In genomic region chr13:46622918-46623256, GRCh38 we compare ENCODE assay signal across 11 cellular contexts.
DNase-seq lines count a peak whose midpoint lies in the region; ATAC-seq and TF ChIP-seq lines count a peak whose summit lies in the region.
"Had no signal": no experiment of that assay in that cellular context is flagged by ENCODE, and none has a peak within 500 bp of the region (broad histone marks: within the 10 kb centered on the region; RNA-seq: fewer than 3 reads in every experiment).

No MANE protein-coding gene starts in this region.

- H3K4me1 Mint-ChIP-seq in CD8-positive, alpha-beta T cell (ENCODE audit: low read depth), result peaks cover 78% of the 10 kb centered on the region

- H3K27ac Mint-ChIP-seq in CD8-positive, alpha-beta T cell, result no peak overlapping the region

- TF ChIP-seq POLR2A in adrenal gland (IDR thresholded peaks at IDR 0.05), result no peak

- H3K4me3 ChIP-seq in adrenal gland (no peak overlapping the region), upper lobe of right lung (no peak overlapping the region), PC-9 (no peak overlapping the region)
- H3K4me3 ChIP-seq in CD8-positive, alpha-beta T cell (ENCODE audit: low read depth, low read length), result no peak overlapping the region
- H3K4me3 ChIP-seq: cardiac muscle cell, upper lobe of left lung had no signal

- H3K27me3 Mint-ChIP-seq in CD8-positive, alpha-beta T cell (ENCODE audit: low read depth), result no peaks in the 10 kb centered on the region

- no peak overlapping the region for H3K4me2 ChIP-seq in PC-9

- POLR2A ChIA-PET in PC-9 (lab: Charles Lee; ENCODE audit: unreplicated experiment), result interaction anchor here (0.8 kb wide), 1 partner anchor 31 kb away, joined by 6 read pairs; no protein-coding TSS in a partner anchor
- POLR2A ChIA-PET in CD8-positive, alpha-beta T cell (lab: Charles Lee), result interaction anchor here (1.0 kb wide), 1 partner anchor 27 kb away, joined by 3 read pairs; no protein-coding TSS in a partner anchor

- TF ChIP-seq CTCF in adrenal gland (IDR thresholded peaks at IDR 0.05) (no peak), upper lobe of right lung (IDR thresholded peaks at IDR 0.05) (no peak), PC-9 (conservative IDR thresholded peaks at IDR 0.05) (no peak)
- no peak for TF ChIP-seq CTCF in CD8-positive, alpha-beta T cell (IDR thresholded peaks at IDR 0.05)

- CTCF ChIA-PET in PC-9 (lab: Charles Lee), result no interaction called here
- CTCF ChIA-PET in CD8-positive, alpha-beta T cell (lab: Charles Lee), result no interaction called here

- H3K4me1 ChIP-seq in adrenal gland (replicated peaks in 1 of 2) (peaks cover 0 to 17% of the 10 kb centered on the region in 2 donors), upper lobe of right lung (peaks cover 31% of the 10 kb centered on the region), PC-9 (replicated peaks; ENCODE audit: insufficient read depth) (no peaks in the 10 kb centered on the region)
- peaks cover 19% of the 10 kb centered on the region for H3K4me1 ChIP-seq in CD8-positive, alpha-beta T cell (ENCODE audit: insufficient read depth, low read length)

- peak; percentile 40 for DNase-seq in NCI-H345 (lab: John Stamatoyannopoulos, UW)
- DNase-seq in NCI-H345 treated with DMSO at 0.1 percent for 48 hours (lab: John Stamatoyannopoulos, UW; ENCODE audit: unreplicated experiment), result no peak
- peak; percentile 64 to 84 (median 74) for DNase-seq in adrenal gland
- DNase-seq in inferior parietal cortex (ENCODE audit: extremely low spot score), result peak; percentile 66
- DNase-seq in upper lobe of right lung, result no peak
- DNase-seq in PC-9, result no peak
- DNase-seq in HPDE6-E6E7 (ENCODE audit: extremely low spot score), result no peak
- DNase-seq in CD8-positive, alpha-beta T cell, result no peak
- DNase-seq: upper lobe of left lung had no signal

- H2AFZ ChIP-seq in PC-9, result no peak overlapping the region

- no peaks in the 10 kb centered on the region for H3K9me3 Mint-ChIP-seq in CD8-positive, alpha-beta T cell

- H4K20me1 ChIP-seq in PC-9 (ENCODE audit: insufficient read depth), result peaks cover 8% of the 10 kb centered on the region; the same call in 1 of the 2 replicates

- H3K79me2 ChIP-seq in PC-9 (ENCODE audit: low read depth), result 0 out of 2 replicates have a peak, but pooled peaks cover 8% of the 10 kb centered on the region

- H3K4me3 Mint-ChIP-seq in CD8-positive, alpha-beta T cell, result no peak overlapping the region

- ATAC-seq in upper lobe of right lung, result peak; percentile 16
- ATAC-seq in CD8-positive, alpha-beta T cell, result no peak
- ATAC-seq: HCT116 had no signal

- no peaks in the 10 kb centered on the region for H3F3A ChIP-seq in PC-9 (ENCODE audit: insufficient read depth, low read depth)

- no peak overlapping the region for H3K27ac ChIP-seq in adrenal gland
- H3K27ac ChIP-seq in upper lobe of right lung, result no peak overlapping the region
- no peak overlapping the region for H3K27ac ChIP-seq in PC-9
- H3K27ac ChIP-seq in CD8-positive, alpha-beta T cell (ENCODE audit: low read depth, low read length), result no peak overlapping the region
- H3K27ac ChIP-seq: cardiac muscle cell, upper lobe of left lung had no signal

- 2 to 20% (median 13%) methylated on average over 3 of the region's 3 CpGs for WGBS in adrenal gland, 4 donors

- H3K36me3 ChIP-seq in adrenal gland (replicated peaks in 1 of 2) (no peaks in the 10 kb centered on the region), upper lobe of right lung (no peaks in the 10 kb centered on the region), PC-9 (ENCODE audit: low read depth) (no peaks in the 10 kb centered on the region)
- no peaks in the 10 kb centered on the region for H3K36me3 ChIP-seq in CD8-positive, alpha-beta T cell (ENCODE audit: insufficient read depth, low read length)
- H3K36me3 ChIP-seq: cardiac muscle cell, upper lobe of left lung had no signal

- no TSS peak for BruUV-seq in PC-9 (replicated peaks; lab: Mats Ljungman, UMichigan)

- intact Hi-C loops in adrenal gland (cut with DNase I), result no loop called here
- intact Hi-C loops in upper lobe of right lung (cut with DNase I), result no loop called here
- intact Hi-C loops in PC-9 (cut with micrococcal nuclease; ENCODE audit: unreplicated experiment), result no loop called here
- intact Hi-C loops in CD8-positive, alpha-beta T cell (cut with DNase I, micrococcal nuclease), result no loop called here

- H3K36me3 Mint-ChIP-seq in CD8-positive, alpha-beta T cell, result no peaks in the 10 kb centered on the region

- H3K27me3 ChIP-seq in adrenal gland, result no peaks in the 10 kb centered on the region
- H3K27me3 ChIP-seq in upper lobe of right lung, result no peaks in the 10 kb centered on the region
- H3K27me3 ChIP-seq in PC-9 (ENCODE audit: insufficient read depth, low read depth), result no peaks in the 10 kb centered on the region
- H3K27me3 ChIP-seq in CD8-positive, alpha-beta T cell (ENCODE audit: insufficient read depth, low read length), result no peaks in the 10 kb centered on the region
- H3K27me3 ChIP-seq: cardiac muscle cell, upper lobe of left lung had no signal

- H3K9me2 ChIP-seq in PC-9 (ENCODE audit: insufficient read depth), result no peaks in the 10 kb centered on the region

- no peaks in the 10 kb centered on the region for H3K9me3 ChIP-seq in adrenal gland (replicated peaks in 1 of 3)
- no peaks in the 10 kb centered on the region for H3K9me3 ChIP-seq in upper lobe of right lung
- H3K9me3 ChIP-seq in PC-9 (ENCODE audit: insufficient read depth, low read depth), result no peaks in the 10 kb centered on the region
- H3K9me3 ChIP-seq in CD8-positive, alpha-beta T cell (ENCODE audit: low read length), result no peaks in the 10 kb centered on the region
- H3K9me3 ChIP-seq: upper lobe of left lung had no signal

Comparison
In these comparisons a context has a peak if more than half of its experiments do, and no peak if none do; other contexts are left out.
1. DNase-seq: peak in NCI-H345 (single experiment), adrenal gland (7 of 7) and inferior parietal cortex (single experiment); none in NCI-H345 treated with DMSO at 0.1 percent for 48 hours (single experiment), upper lobe of right lung (single experiment), PC-9 (0 of 2), HPDE6-E6E7 (single experiment) and CD8-positive, alpha-beta T cell (0 of 7).